Comparison of ENCODE assay signal across 25 cellular contexts in genomic region chrX:130676861-130677260, GRCh38.
DNase-seq lines count a peak whose midpoint lies in the region; ATAC-seq, FAIRE-seq and TF ChIP-seq lines count a peak whose summit lies in the region.
"Had no signal": no experiment of that assay in that cellular context is flagged by ENCODE, and none has a peak within 500 bp of the region (broad histone marks: within the 10 kb centered on the region; RNA-seq: fewer than 3 reads in every experiment).

No MANE protein-coding gene starts in this region.

- TF ChIP-seq RAD21 in HepG2 (CRISPR knock-in tag; IDR thresholded peaks at IDR 0.05): no peak

- H3K9ac ChIP-seq in PC-3 (ENCODE audit: low read length) (no peak overlapping the region), HepG2 (ENCODE audit: insufficient read depth, low read depth, low read length) (no peak overlapping the region)
- H3K9ac ChIP-seq: BLaER1 treated with 17β-estradiol and CSF1 and Interleukin-3, amounts not matched to agents 10 nM and 100 nM had no signal

- H3K27me3 ChIP-seq in PC-3 (ENCODE audit: low read length) (no peaks in the 10 kb centered on the region), HepG2 (ENCODE audit: control insufficient read depth in 1 of 2, insufficient read depth in 2 of 2, low read length in 2 of 2) (no peaks in the 10 kb centered on the region)
- H3K27me3 ChIP-seq: cardiac muscle cell, transverse colon had no signal

- BruUV-seq in PC-3 (replicated peaks; lab: Mats Ljungman, UMichigan) (no TSS peak), HepG2 (replicated peaks; lab: Mats Ljungman, UMichigan) (no TSS peak)

- intact Hi-C loops in PC-3 (cut with micrococcal nuclease) (no loop called here), HepG2 (cut with micrococcal nuclease; ENCODE audit: unreplicated experiment) (no loop called here)

- CTCF ChIA-PET in PC-3 (lab: Charles Lee): no interaction called here
- CTCF ChIA-PET in HepG2 (lab: Yijun Ruan, JAX; ENCODE audit: low intra/inter-chr PET ratio, low total read pairs): no interaction called here

- no peak overlapping the region for H3K4me2 ChIP-seq in PC-3 (ENCODE audit: low read length)
- 0 out of 2 replicates have a peak overlapping the region, but pooled peaks have one; percentile 36 for H3K4me2 ChIP-seq in HepG2 (ENCODE audit: low read depth, low read length)
- H3K4me2 ChIP-seq: BLaER1 treated with 17β-estradiol and CSF1 and Interleukin-3, amounts not matched to agents 10 nM and 100 nM had no signal

- DNase-seq in DMS153 (lab: John Stamatoyannopoulos, UW): peak; percentile 37
- peak; percentile 15 for DNase-seq in HuH-7 (ENCODE audit: low spot score)
- peak; percentile 49 for DNase-seq in PC-3
- peak; percentile 86 for DNase-seq in HepG2 (ENCODE audit: low spot score)
- no peak for DNase-seq in activated CD8-positive, alpha-beta memory T cell treated with anti-CD3 and anti-CD28 coated beads, Interleukin-2, amount 50 U/mL, for 48 hours
- no peak for DNase-seq in ecto neural progenitor cell (ENCODE audit: low spot score)
- DNase-seq: activated CD4-positive, alpha-beta T cell treated with anti-CD3 and anti-CD28 coated beads for 48 hours; activated naive CD4-positive, alpha-beta T cell treated with Interleukin-2 at 50 U/mL for 16 hours; activated T-cell treated with anti-CD3 and anti-CD28 coated beads, Interleukin-2, amount 50 U/mL, for 48 hours; cortex of kidney; islet precursor cell; Karpas-422; MV-4-11; NCI-H1930; RPMI8226; stimulated activated naive CD8-positive, alpha-beta T cell treated with anti-CD3 and anti-CD28 coated beads, Interleukin-15, amount 100 ng/mL, for 72 hours; transverse colon had no signal

- TF ChIP-seq CTCF in PC-3 (conservative IDR thresholded peaks at IDR 0.05; ENCODE audit: low read depth, low read length) (no peak), HepG2 (CRISPR knock-in tag; IDR thresholded peaks at IDR 0.05) (no peak)

- TF ChIP-seq POLR2A in HepG2 (IDR thresholded peaks at IDR 0.05; ENCODE audit: insufficient read depth in 1 of 2, low read depth in 2 of 2, low read length in 2 of 2): no peak

- H3K27ac ChIP-seq in PC-3 (ENCODE audit: low read length): no peak overlapping the region
- H3K27ac ChIP-seq in HepG2 (ENCODE audit: extremely low read length, insufficient read depth, low read length): peak overlapping the region; percentile 62
- H3K27ac ChIP-seq: BLaER1 treated with 17β-estradiol and CSF1 and Interleukin-3, amounts not matched to agents 10 nM and 100 nM; cardiac muscle cell; transverse colon had no signal

- WGBS in HepG2 (ENCODE audit: low lambda C conversion rate): 33% methylated on average over 2 of the region's 2 CpGs

- ATAC-seq in PC-3: peak; percentile 59
- ATAC-seq in HepG2: peak; percentile 93
- ATAC-seq in HG03039 (IDR thresholded peaks at IDR 0.05; ENCODE audit: unreplicated experiment): no peak
- ATAC-seq in GM19328 (IDR thresholded peaks at IDR 0.05; ENCODE audit: unreplicated experiment): no peak
- ATAC-seq: sciatic nerve; stimulated activated naive CD8-positive, alpha-beta T cell treated with anti-CD3 and anti-CD28 coated beads, Interleukin-15, amount 100 ng/mL, for 72 hours had no signal

- POLR2A ChIA-PET in PC-3 (lab: Charles Lee; ENCODE audit: unreplicated experiment) (no interaction called here), HepG2 (lab: Yijun Ruan, JAX) (no interaction called here)

- FAIRE-seq in HepG2 (lab: Jason Lieb, UNC): peak; percentile 55
- FAIRE-seq: endometrium, HTR-8/SVneo had no signal

- H3K4me3 ChIP-seq in PC-3 (ENCODE audit: low read length): no peak overlapping the region
- no peak overlapping the region for H3K4me3 ChIP-seq in HepG2 (replicated peaks in 1 of 3; ENCODE audit: insufficient read depth in 1 of 3, low read depth in 2 of 3, low read length in 3 of 3)
- H3K4me3 ChIP-seq: BLaER1 treated with 17β-estradiol and CSF1 and Interleukin-3, amounts not matched to agents 10 nM and 100 nM; cardiac muscle cell; lung; transverse colon had no signal

- in situ Hi-C loops in HepG2 (cut with HindIII; ENCODE audit: extremely low pct_ligation_motif_present, low pct_unique_long_range_greater_than_20kb): no loop called here

- H3K36me3 ChIP-seq in PC-3 (ENCODE audit: low read depth, low read length) (no peaks in the 10 kb centered on the region), HepG2 (replicated peaks in 1 of 2; ENCODE audit: control insufficient read depth in 1 of 2, insufficient read depth in 2 of 2, low read length in 2 of 2) (no peaks in the 10 kb centered on the region)
- H3K36me3 ChIP-seq: cardiac muscle cell, transverse colon had no signal

- H2AFZ ChIP-seq in PC-3 (ENCODE audit: low read length) (no peak overlapping the region), HepG2 (ENCODE audit: low read length) (no peak overlapping the region)

- H3K79me2 ChIP-seq in PC-3 (ENCODE audit: low read length) (no peaks in the 10 kb centered on the region), HepG2 (ENCODE audit: insufficient read depth, low read length) (no peaks in the 10 kb centered on the region)

- H3K9me3 ChIP-seq in PC-3 (ENCODE audit: low read length) (no peaks in the 10 kb centered on the region), HepG2 (ENCODE audit: low read length) (no peaks in the 10 kb centered on the region)
- H3K9me3 ChIP-seq: transverse colon had no signal

- no peaks in the 10 kb centered on the region for H4K20me1 ChIP-seq in PC-3 (ENCODE audit: low read length)
- no peaks in the 10 kb centered on the region for H4K20me1 ChIP-seq in HepG2 (ENCODE audit: insufficient read depth, low read length)
- H4K20me1 ChIP-seq: BLaER1 treated with 17β-estradiol and CSF1 and Interleukin-3, amounts not matched to agents 10 nM and 100 nM had no signal

- H3F3A ChIP-seq in PC-3 (ENCODE audit: low read length, unreplicated experiment): no peaks in the 10 kb centered on the region

- H3K9me2 ChIP-seq in PC-3 (replicated peaks; ENCODE audit: low read length): no peaks in the 10 kb centered on the region

- TF ChIP-seq EP300 in HepG2 (IDR thresholded peaks at IDR 0.05; ENCODE audit: low read depth in 2 of 2, low read length in 2 of 2): peak in 1 of 2 experiments; percentile 57; a peak in 2 of 4 replicates
- TF ChIP-seq EP300 in HepG2 (CRISPR knock-in tag; IDR thresholded peaks at IDR 0.05; ENCODE audit: borderline replicate concordance): no peak

- peaks cover 10% of the 10 kb centered on the region for H3K4me1 ChIP-seq in PC-3 (ENCODE audit: insufficient read depth, low read length)
- peaks cover 49% of the 10 kb centered on the region for H3K4me1 ChIP-seq in HepG2 (ENCODE audit: insufficient read depth, low read length)
- H3K4me1 ChIP-seq: BLaER1 treated with 17β-estradiol and CSF1 and Interleukin-3, amounts not matched to agents 10 nM and 100 nM; transverse colon had no signal

TF ChIP-seq in HepG2, 621 proteins besides CTCF, POLR2A, EP300 and RAD21 (continues in another document):
- no peak for TF ChIP-seq HNRNPUL1 (IDR thresholded peaks at IDR 0.05; ENCODE audit: low read depth, low read length)
- TF ChIP-seq HDAC1 (CRISPR knock-in tag; IDR thresholded peaks at IDR 0.05): peak; percentile 46; the same call in 1 of the 2 replicates
- TF ChIP-seq FOXP4 (CRISPR knock-in tag; IDR thresholded peaks at IDR 0.05): peak; percentile 75
- TF ChIP-seq TOE1 (CRISPR knock-in tag; IDR thresholded peaks at IDR 0.05): no peak
- peak; percentile 71 for TF ChIP-seq HNF4A (CRISPR knock-in tag; IDR thresholded peaks at IDR 0.05)
- no peak for TF ChIP-seq ELK4 (CRISPR knock-in tag; IDR thresholded peaks at IDR 0.05; ENCODE audit: borderline replicate concordance)
- TF ChIP-seq ZNF562 (CRISPR knock-in tag; IDR thresholded peaks at IDR 0.05; ENCODE audit: borderline replicate concordance): no peak
- peak; percentile 32; the same call in 1 of the 2 replicates for TF ChIP-seq EHMT2 (IDR thresholded peaks at IDR 0.05; ENCODE audit: borderline replicate concordance, low read depth, low read length)
- TF ChIP-seq NCOA2 (CRISPR knock-in tag; IDR thresholded peaks at IDR 0.05): 0 out of 2 replicates have a peak, but pooled peaks have one; percentile 44
- TF ChIP-seq GFI1 (CRISPR knock-in tag; IDR thresholded peaks at IDR 0.05; ENCODE audit: borderline replicate concordance): no peak
- no peak for TF ChIP-seq RFX5 (IDR thresholded peaks at IDR 0.05; ENCODE audit: low read depth, low read length)
- peak; percentile 56; the same call in 1 of the 2 replicates for TF ChIP-seq ZNF644 (CRISPR knock-in tag; IDR thresholded peaks at IDR 0.05; ENCODE audit: low read depth)
- no peak for TF ChIP-seq ZNF704 (CRISPR knock-in tag; IDR thresholded peaks at IDR 0.05; ENCODE audit: borderline replicate concordance)

Comparison
In these comparisons a context has a peak if more than half of its experiments do, and no peak if none do; other contexts are left out.
1. DNase-seq: peak in DMS153 (single experiment), HuH-7 (single experiment), PC-3 (single experiment) and HepG2 (single experiment); none in activated CD8-positive, alpha-beta memory T cell treated with anti-CD3 and anti-CD28 coated beads, Interleukin-2, amount 50 U/mL, for 48 hours (single experiment) and ecto neural progenitor cell (single experiment).
2. ATAC-seq: peak in PC-3 (single experiment) and HepG2 (single experiment); none in HG03039 (single experiment) and GM19328 (single experiment).